In the genomic region with DNA sequence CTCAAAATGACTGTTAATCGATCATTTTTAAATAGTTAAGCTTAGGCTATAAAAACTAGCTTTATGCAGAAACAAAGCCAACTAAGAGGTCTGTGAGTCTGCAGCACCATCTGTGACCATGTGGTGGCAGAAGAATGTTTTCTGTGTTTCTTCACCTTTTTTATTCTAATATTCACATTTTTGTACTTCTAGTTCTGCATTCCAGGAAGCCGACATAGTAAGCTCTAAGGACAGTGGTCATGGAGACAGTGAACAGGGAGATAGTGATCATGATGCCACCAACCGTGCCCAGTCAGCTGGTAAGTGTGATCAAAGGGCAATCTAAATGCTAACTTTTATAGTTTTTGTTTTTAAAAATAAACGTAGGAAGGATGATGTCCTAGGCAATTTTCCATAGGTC, we compare ENCODE assay signal across 8 cellular contexts. TPM values are rescaled to one million over a fixed set of nuclear protein-coding genes. Genes with fewer than 3 reads are reported as not detected.
DNase-seq lines count a peak whose midpoint lies in the region; ATAC-seq, FAIRE-seq and TF ChIP-seq lines count a peak whose summit lies in the region.

No MANE protein-coding gene starts in this region.

- H3K27me3 ChIP-seq in cardiac muscle cell (peaks cover 30% of the 10 kb centered on the region), tibial nerve (peaks cover 0 to 35% of the 10 kb centered on the region in 2 donors)

- ATAC-seq in Right ventricle myocardium superior (ENCODE audit: poor library complexity) (no peak), T-helper 17 cell (no peak)

- no peak overlapping the region for H3K27ac Mint-ChIP-seq in T-helper 17 cell

- no peak for FAIRE-seq in RCC 7860 (lab: Jason Lieb, UNC)

- intact Hi-C loops in Right ventricle myocardium superior (cut with DNase I): no loop called here

- no peak for TF ChIP-seq POLR2A in tibial nerve (IDR thresholded peaks at IDR 0.05)

- 12 to 20% methylated on average over 4 of the region's 4 CpGs for WGBS in tibial nerve, 2 donors

- H3K36me3 ChIP-seq in cardiac muscle cell (no peaks in the 10 kb centered on the region), tibial nerve (no peaks in the 10 kb centered on the region)

- in situ Hi-C loops in G401 (cut with HindIII; ENCODE audit: low sequenced_read_pairs): no loop called here

- peaks cover 4% of the 10 kb centered on the region for H3K4me1 Mint-ChIP-seq in T-helper 17 cell

- TF ChIP-seq CTCF in cardiac muscle cell (IDR thresholded peaks at IDR 0.05; ENCODE audit: low read depth, low read length): peak; percentile 80
- peak; percentile 84 for TF ChIP-seq CTCF in fibroblast of pulmonary artery (IDR thresholded peaks at IDR 0.05; ENCODE audit: low read length, missing control alignments)
- peak; percentile 27 to 62 (median 48) for TF ChIP-seq CTCF in tibial nerve (IDR thresholded peaks at IDR 0.05)

- H3K27ac ChIP-seq in cardiac muscle cell (no peak overlapping the region), tibial nerve (peak overlapping the region in 2 of 4 donors; percentile 21 to 77)

- H3K27me3 Mint-ChIP-seq in T-helper 17 cell: peaks cover 27% of the 10 kb centered on the region

- H3K9me3 ChIP-seq in cardiac muscle cell (ENCODE audit: low read depth) (no peaks in the 10 kb centered on the region), tibial nerve (no peaks in the 10 kb centered on the region), T-helper 17 cell (ENCODE audit: control insufficient read depth, low read length, poor library complexity, severe bottlenecking) (no peaks in the 10 kb centered on the region)

- DNase-seq in cardiac muscle cell (ENCODE audit: low read depth in 1 of 2, low spot score in 1 of 2) (peak; percentile 28 to 66), Right ventricle myocardium superior (no peak), RCC 7860 (ENCODE audit: low spot score) (peak; percentile 6), fibroblast of pulmonary artery (ENCODE audit: low read depth) (peak; percentile 79), tibial nerve (ENCODE audit: low spot score in 2 of 2) (no peak), T-helper 17 cell (no peak), G401 (ENCODE audit: low spot score) (no peak), NCI-H524 treated with DMSO at 0.1 percent for 48 hours (lab: John Stamatoyannopoulos, UW) (no peak)

- H3K4me1 ChIP-seq in cardiac muscle cell (ENCODE audit: low read depth) (peaks cover 2% of the 10 kb centered on the region), tibial nerve (peaks cover 0 to 39% (median 3%) of the 10 kb centered on the region in 4 donors)

- TF ChIP-seq EP300 in tibial nerve (IDR thresholded peaks at IDR 0.05): no peak

- H3K36me3 Mint-ChIP-seq in T-helper 17 cell (ENCODE audit: low read depth): peaks cover 4% of the 10 kb centered on the region

- H3K4me3 ChIP-seq in cardiac muscle cell: no peak overlapping the region
- H3K4me3 ChIP-seq in fibroblast of pulmonary artery (replicated peaks; ENCODE audit: low read depth, low read length): peak overlapping the region; percentile 70
- no peak overlapping the region for H3K4me3 ChIP-seq in tibial nerve

- H3K4me3 Mint-ChIP-seq in T-helper 17 cell: no peak overlapping the region

RNA-seq across cellular contexts. Expression of a gene that starts 5.6 kb away (rescaled TPM):
- total RNA-seq in cardiac muscle cell (1.1 and 3.0 TPM in 2 replicates), Right ventricle myocardium superior (0.08 TPM), tibial nerve (10 to 100 TPM in 1 of 4 donors, 1 to 10 TPM in 3; 2.5 to 10.5 (median 3.5) TPM), T-helper 17 cell (not detected)
- polyA plus RNA-seq in cardiac muscle cell: 0.50 and 0.57 TPM in 2 replicates
- total RNA-seq in G401 (2014; rRNA removed; shearing (Covaris generic)): 2.3 and 3.3 TPM in 2 replicates

Comparison
In these comparisons a context has a peak if more than half of its experiments do, and no peak if none do; other contexts are left out.
1. DNase-seq: peak in cardiac muscle cell (2 of 2), RCC 7860 (single experiment) and fibroblast of pulmonary artery (single experiment); none in Right ventricle myocardium superior (single experiment), tibial nerve (0 of 2), T-helper 17 cell (0 of 3), G401 (single experiment) and NCI-H524 treated with DMSO at 0.1 percent for 48 hours (single experiment).
2. Peak in every context shown above with its lines, with median percentiles within 50 percentile points of each other: CTCF ChIP-seq.